Comparison of ENCODE assay signal across 10 cellular contexts in the genomic region with DNA sequence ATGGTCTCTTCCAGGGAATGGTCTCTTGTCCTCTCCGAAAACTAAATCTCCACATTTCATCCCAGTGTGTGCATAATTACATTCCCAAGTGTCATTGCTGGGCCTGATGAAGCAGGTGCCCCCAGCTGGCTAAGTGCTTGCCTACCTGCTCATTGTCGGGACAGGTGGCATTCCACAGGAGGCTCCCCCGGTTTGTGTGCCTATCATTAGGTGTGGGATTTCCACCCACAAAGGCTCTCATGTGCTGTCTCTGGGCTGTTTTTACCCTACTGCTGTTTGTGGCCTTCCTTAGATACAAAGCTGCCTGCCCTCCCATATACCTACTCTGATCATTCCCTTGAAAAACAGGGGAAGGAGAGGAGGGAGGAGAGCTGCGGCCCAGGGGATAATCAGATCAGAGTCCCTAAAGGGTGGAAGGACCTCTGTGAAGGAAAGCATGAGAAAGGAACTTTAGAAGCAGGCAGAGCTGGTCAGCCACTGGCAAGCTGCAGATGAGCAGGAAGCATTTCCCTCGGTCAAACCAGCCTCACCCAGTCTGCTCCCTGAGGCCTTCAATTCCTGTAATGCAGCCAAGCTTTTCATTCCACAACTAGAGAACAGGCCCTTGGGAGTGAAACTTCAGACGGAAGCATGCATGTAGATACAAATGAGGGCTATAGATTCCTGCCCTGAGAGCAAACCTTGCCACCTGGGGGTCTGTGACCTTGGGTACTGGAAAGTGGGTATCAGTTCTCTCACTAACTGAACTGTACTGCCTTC.
A peak's percentile ranks its signal among the peaks of the same experiment; 100 is the strongest.
DNase-seq lines count a peak whose midpoint lies in the region; ATAC-seq, FAIRE-seq and TF ChIP-seq lines count a peak whose summit lies in the region.
"Had no signal": no experiment of that assay in that cellular context is flagged by ENCODE, and none has a peak within 500 bp of the region (broad histone marks: within the 10 kb centered on the region; RNA-seq: fewer than 3 reads in every experiment).

No MANE protein-coding gene starts in this region.

- H3K9me3 Mint-ChIP-seq in T-cell: no peaks in the 10 kb centered on the region
- H3K9me3 Mint-ChIP-seq: dendritic cell treated with granulocyte-macrophage colony-stimulating factor and Interleukin-4, amounts not matched to agents 40 ng/mL and 50 ng/mL, for 4 days had no signal

- H3K27ac ChIP-seq in BLaER1 treated with 17β-estradiol and CSF1 and Interleukin-3, amounts not matched to agents 10 nM and 100 nM: no peak overlapping the region

- H4K20me1 ChIP-seq in BLaER1 treated with 17β-estradiol and CSF1 and Interleukin-3, amounts not matched to agents 10 nM and 100 nM: no peaks in the 10 kb centered on the region

- H3K4me3 ChIP-seq in BLaER1 treated with 17β-estradiol and CSF1 and Interleukin-3, amounts not matched to agents 10 nM and 100 nM: no peak overlapping the region
- no peak overlapping the region for H3K4me3 ChIP-seq in foreskin fibroblast (ENCODE audit: low read depth in 1 of 2, low read length in 2 of 2)

- H3K9me3 ChIP-seq in BLaER1 treated with 17β-estradiol and CSF1 and Interleukin-3, amounts not matched to agents 10 nM and 100 nM (replicated peaks in 1 of 11): no peaks in the 10 kb centered on the region

- H3K36me3 ChIP-seq in BLaER1 treated with 17β-estradiol and CSF1 and Interleukin-3, amounts not matched to agents 10 nM and 100 nM: no peaks in the 10 kb centered on the region

- no peaks in the 10 kb centered on the region for H3K36me3 Mint-ChIP-seq in T-cell

- POLR2A ChIA-PET in T-cell (lab: Charles Lee): no interaction called here

- CTCF ChIA-PET in T-cell (lab: Charles Lee): interaction anchor here in 1 of 2 donors (0.5 kb wide), 1 partner anchor 221 kb away, joined by 5 read pairs; no protein-coding TSS in a partner anchor

- DNase-seq in RCC 7860 (ENCODE audit: low spot score): peak; percentile 32
- DNase-seq in foreskin fibroblast: peak; percentile 73 to 90
- DNase-seq in omental fat pad (ENCODE audit: low spot score): no peak
- no peak for DNase-seq in MV-4-11 (lab: John Stamatoyannopoulos, UW)
- DNase-seq in T-cell: no peak

- FAIRE-seq in RCC 7860 (lab: Jason Lieb, UNC): no peak

- peaks cover 33 to 49% (median 43%) of the 10 kb centered on the region in 10 experiments for H3K4me1 ChIP-seq in BLaER1 treated with 17β-estradiol and CSF1 and Interleukin-3, amounts not matched to agents 10 nM and 100 nM

- no peak overlapping the region for H3K27ac Mint-ChIP-seq in T-cell
- H3K27ac Mint-ChIP-seq: dendritic cell treated with granulocyte-macrophage colony-stimulating factor and Interleukin-4, amounts not matched to agents 40 ng/mL and 50 ng/mL, for 4 days had no signal

- H3K4me1 Mint-ChIP-seq in T-cell: peaks cover 37 to 51% (median 40%) of the 10 kb centered on the region in 3 donors

- peak overlapping the region; percentile 10 to 72 (median 58); a peak in 21 of 22 replicates for H3K4me2 ChIP-seq in BLaER1 treated with 17β-estradiol and CSF1 and Interleukin-3, amounts not matched to agents 10 nM and 100 nM

- ATAC-seq in omental fat pad (ENCODE audit: low FRiP score): peak; percentile 55
- no peak for ATAC-seq in HG02642 (IDR thresholded peaks at IDR 0.05; ENCODE audit: poor library complexity, unreplicated experiment)
- no peak for ATAC-seq in T-cell (replicated peaks in 1 of 4)
- no peak for ATAC-seq in HG02884 (IDR thresholded peaks at IDR 0.05; ENCODE audit: unreplicated experiment)
- ATAC-seq: HCT116 had no signal

- TF ChIP-seq CTCF in foreskin fibroblast (IDR thresholded peaks at IDR 0.05; ENCODE audit: low read depth, low read length): no peak
- no peak for TF ChIP-seq CTCF in omental fat pad (IDR thresholded peaks at IDR 0.05)

- H3K27me3 Mint-ChIP-seq in T-cell: no peaks in the 10 kb centered on the region

- peak overlapping the region in 3 of 11 experiments; percentile 2 to 25 (median 15); a peak in 2 of 22 replicates for H3K9ac ChIP-seq in BLaER1 treated with 17β-estradiol and CSF1 and Interleukin-3, amounts not matched to agents 10 nM and 100 nM

- H3K27me3 ChIP-seq in BLaER1 treated with 17β-estradiol and CSF1 and Interleukin-3, amounts not matched to agents 10 nM and 100 nM: peaks cover 0 to 44% (median 6%) of the 10 kb centered on the region in 11 experiments; a peak in 11 of 22 replicates

- no peak overlapping the region for H3K4me3 Mint-ChIP-seq in T-cell
- H3K4me3 Mint-ChIP-seq: dendritic cell treated with granulocyte-macrophage colony-stimulating factor and Interleukin-4, amounts not matched to agents 40 ng/mL and 50 ng/mL, for 4 days had no signal

Comparison
In these comparisons a context has a peak if more than half of its experiments do, and no peak if none do; other contexts are left out.
1. DNase-seq: peak in RCC 7860 (single experiment) and foreskin fibroblast (2 of 2); none in omental fat pad (single experiment), MV-4-11 (single experiment) and T-cell (0 of 34).